In the genomic region with DNA sequence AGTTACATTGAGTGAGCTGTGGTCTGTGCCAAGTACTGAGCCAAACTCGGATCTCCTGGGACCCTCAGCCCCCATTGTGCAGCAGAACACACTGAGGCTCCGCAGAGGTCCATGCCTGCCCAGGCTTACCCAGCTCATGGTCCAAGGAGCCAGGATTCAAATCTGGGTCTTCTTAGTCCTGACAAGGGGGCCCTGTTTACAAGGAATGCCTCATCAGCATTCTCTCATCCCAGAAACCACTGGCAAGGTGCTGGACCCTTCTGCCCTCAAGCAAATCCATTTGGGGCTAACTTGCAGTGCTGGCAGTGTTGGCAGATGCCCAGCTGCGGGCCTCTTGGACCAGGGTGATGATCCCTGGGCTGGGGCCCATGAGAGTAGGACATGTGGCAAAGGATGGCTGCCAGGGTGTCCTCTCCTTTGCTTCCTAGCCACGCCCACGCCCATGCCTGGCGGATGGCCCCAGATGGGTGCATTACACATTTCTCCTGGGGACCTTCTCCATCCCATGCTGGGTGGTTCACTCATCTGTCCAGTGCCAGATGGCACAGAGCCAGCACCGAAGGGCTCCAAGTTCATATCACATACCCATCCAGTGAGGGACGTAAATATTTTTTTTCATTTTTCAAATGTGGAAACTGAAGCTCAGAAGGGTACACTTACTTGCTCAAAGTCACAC, we compare ENCODE assay signal across 18 cellular contexts.
A peak's percentile ranks its signal among the peaks of the same experiment; 100 is the strongest.
DNase-seq lines count a peak whose midpoint lies in the region; ATAC-seq and TF ChIP-seq lines count a peak whose summit lies in the region.
"Had no signal": no experiment of that assay in that cellular context is flagged by ENCODE, and none has a peak within 500 bp of the region (broad histone marks: within the 10 kb centered on the region; RNA-seq: fewer than 3 reads in every experiment).

No MANE protein-coding gene starts in this region.

- peaks cover 5 to 13% of the 10 kb centered on the region in 2 experiments for H3K4me1 ChIP-seq in neutrophil (ENCODE audit: control insufficient read depth in 1 of 2, insufficient read depth in 1 of 2, low read depth in 1 of 2, low read length in 1 of 2)
- H3K4me1 ChIP-seq in aorta (ENCODE audit: control insufficient read depth in 1 of 2, insufficient read depth in 2 of 2, low read length in 2 of 2): no peaks in the 10 kb centered on the region
- H3K4me1 ChIP-seq in transverse colon: peaks cover 8 to 34% (median 23%) of the 10 kb centered on the region in 4 donors

- TF ChIP-seq CTCF in fibroblast of the aortic adventitia (IDR thresholded peaks at IDR 0.05; ENCODE audit: insufficient read depth, low read length) (no peak), neutrophil (IDR thresholded peaks at IDR 0.05) (no peak), transverse colon (IDR thresholded peaks at IDR 0.05) (no peak)

- H3K4me3 ChIP-seq in MG63 (no peak overlapping the region), fibroblast of the aortic adventitia (ENCODE audit: low read depth, low read length) (no peak overlapping the region), neutrophil (ENCODE audit: low read depth in 1 of 2, low read length in 1 of 2) (no peak overlapping the region), aorta (ENCODE audit: low read length in 2 of 2) (no peak overlapping the region), transverse colon (no peak overlapping the region)
- H3K4me3 ChIP-seq: BLaER1 treated with 17β-estradiol and CSF1 and Interleukin-3, amounts not matched to agents 10 nM and 100 nM had no signal

- 75 to 80% methylated on average over 8 of the region's 8 CpGs for WGBS in aorta, 2 donors
- 73 to 80% methylated on average over 1 to 8 of the region's 8 CpGs for WGBS in transverse colon (ENCODE audit: low coverage in 1 of 2), 2 donors

- DNase-seq in DMS 273 (lab: John Stamatoyannopoulos, UW; ENCODE audit: unreplicated experiment) (peak; percentile 27), DMS 273 treated with DMSO at 0.1 percent for 48 hours (lab: John Stamatoyannopoulos, UW) (no peak), MG63 (peak; percentile 81), fibroblast of the aortic adventitia (ENCODE audit: low read depth) (peak; percentile 25), aorta (no peak), transverse colon (no peak)
- DNase-seq: DMS153; GOT3; HFFc6; NCI-H1436; NCI-H2029 treated with DMSO at 0.1 percent for 48 hours; NCI-H526; NK-92 treated with Interleukin-12 subunit alpha and Interleukin-12 subunit beta, amount 100 ng/mL, for 24 hours; T-helper 1 cell had no signal

- H3K9me3 ChIP-seq in MG63 (no peaks in the 10 kb centered on the region), neutrophil (no peaks in the 10 kb centered on the region), aorta (ENCODE audit: control insufficient read depth, low read length) (no peaks in the 10 kb centered on the region), transverse colon (no peaks in the 10 kb centered on the region)
- H3K9me3 ChIP-seq: BLaER1 treated with 17β-estradiol and CSF1 and Interleukin-3, amounts not matched to agents 10 nM and 100 nM had no signal

- intact Hi-C loops in aorta (cut with DNase I): no loop called here
- intact Hi-C loops in transverse colon (cut with DNase I; ENCODE audit: low total_unique reads): no loop called here

- H3K27me3 ChIP-seq in MG63: no peaks in the 10 kb centered on the region
- no peaks in the 10 kb centered on the region for H3K27me3 ChIP-seq in neutrophil
- H3K27me3 ChIP-seq in aorta (ENCODE audit: control insufficient read depth in 1 of 2, insufficient read depth in 2 of 2, low read length in 1 of 2): no peaks in the 10 kb centered on the region
- no peaks in the 10 kb centered on the region for H3K27me3 ChIP-seq in transverse colon
- H3K27me3 ChIP-seq: BLaER1 treated with 17β-estradiol and CSF1 and Interleukin-3, amounts not matched to agents 10 nM and 100 nM had no signal

- ATAC-seq in GM21447 (IDR thresholded peaks at IDR 0.05; ENCODE audit: unreplicated experiment): no peak
- ATAC-seq in aorta (ENCODE audit: low FRiP score): no peak

- H3K36me3 ChIP-seq in MG63 (no peaks in the 10 kb centered on the region), neutrophil (peaks cover 8% of the 10 kb centered on the region), aorta (ENCODE audit: control insufficient read depth in 1 of 2, insufficient read depth in 2 of 2, low read length in 1 of 2) (no peaks in the 10 kb centered on the region), transverse colon (no peaks in the 10 kb centered on the region)

- H3K27ac ChIP-seq in neutrophil (peak overlapping the region; percentile 13), aorta (ENCODE audit: low read depth in 1 of 2, low read length in 2 of 2) (no peak overlapping the region), transverse colon (no peak overlapping the region)
- H3K27ac ChIP-seq: 22Rv1; BLaER1 treated with 17β-estradiol and CSF1 and Interleukin-3, amounts not matched to agents 10 nM and 100 nM had no signal

- no peak for TF ChIP-seq POLR2A in transverse colon (IDR thresholded peaks at IDR 0.05)

- no peak for TF ChIP-seq EP300 in transverse colon (IDR thresholded peaks at IDR 0.05; ENCODE audit: low read depth)

- in situ Hi-C loops in transverse colon (cut with MboI; ENCODE audit: low pct_ligation_motif_present in 1 of 4, low pct_unique_long_range_greater_than_20kb in 1 of 4, low sequenced_read_pairs in 3 of 4): no loop called here

Comparison
In these comparisons a context has a peak if more than half of its experiments do, and no peak if none do; other contexts are left out.
1. DNase-seq: peak in DMS 273 (single experiment), MG63 (single experiment) and fibroblast of the aortic adventitia (single experiment); none in DMS 273 treated with DMSO at 0.1 percent for 48 hours (single experiment), aorta (0 of 2) and transverse colon (single experiment).